9 cellular contexts compared by ENCODE assay signal in genomic region chr6:26268659-26269402, GRCh38.
DNase-seq lines count a peak whose midpoint lies in the region; ATAC-seq and TF ChIP-seq lines count a peak whose summit lies in the region.
"Had no signal": no experiment of that assay in that cellular context is flagged by ENCODE, and none has a peak within 500 bp of the region (broad histone marks: within the 10 kb centered on the region; RNA-seq: fewer than 3 reads in every experiment).

No MANE protein-coding gene starts in this region.

- TF ChIP-seq CTCF in cardiac fibroblast (IDR thresholded peaks at IDR 0.05; ENCODE audit: low read depth, low read length) (no peak), sigmoid colon (IDR thresholded peaks at IDR 0.05) (no peak)

- intact Hi-C loops in sigmoid colon (cut with DNase I), result no loop called here

- H3K9me3 ChIP-seq in sigmoid colon, result no peaks in the 10 kb centered on the region

- no peak for ATAC-seq in HG03342 (IDR thresholded peaks at IDR 0.05; ENCODE audit: unreplicated experiment)

- TF ChIP-seq EP300 in sigmoid colon (IDR thresholded peaks at IDR 0.05), result no peak

- no peaks in the 10 kb centered on the region for H3K36me3 ChIP-seq in sigmoid colon

- H3K27ac ChIP-seq in sigmoid colon, result no peak overlapping the region

- TF ChIP-seq POLR2A in sigmoid colon (IDR thresholded peaks at IDR 0.05), result no peak

- 82 to 83% methylated on average over 19 of the region's 19 CpGs for WGBS in sigmoid colon, 2 donors

- H3K4me3 ChIP-seq in cardiac fibroblast (replicated peaks in 1 of 2; ENCODE audit: low read depth in 2 of 2, low read length in 2 of 2) (no peak overlapping the region), sigmoid colon (no peak overlapping the region)

- peaks cover 10 to 45% (median 25%) of the 10 kb centered on the region in 3 donors for H3K27me3 ChIP-seq in sigmoid colon

- peak; percentile 26 for DNase-seq in activated T-cell treated with anti-CD3 and anti-CD28 coated beads for 48 hours (ENCODE audit: low read depth)
- DNase-seq in activated T-cell treated with anti-CD3 and anti-CD28 coated beads, Interleukin-2, amount 50 U/mL, for 1 hour, result no peak
- DNase-seq in NCI-H748 treated with DMSO at 0.1 percent for 48 hours (lab: John Stamatoyannopoulos, UW), result peak; percentile 61
- peak; percentile 41 to 66 for DNase-seq in cardiac fibroblast (ENCODE audit: low read depth in 2 of 2)
- DNase-seq in sigmoid colon, result peak; percentile 43
- no peak for DNase-seq in foreskin melanocyte
- DNase-seq in activated CD8-positive, alpha-beta memory T cell treated with anti-CD3 and anti-CD28 coated beads, Interleukin-2, amount 50 U/mL, for 4 hours, result no peak
- DNase-seq: activated B cell treated with CpG ODN at 0.5 μM for 24 hours had no signal

- H3K4me1 ChIP-seq in sigmoid colon, result peaks cover 0 to 25% (median 22%) of the 10 kb centered on the region in 4 donors

Comparison
In these comparisons a context has a peak if more than half of its experiments do, and no peak if none do; other contexts are left out.
1. DNase-seq: peak in activated T-cell treated with anti-CD3 and anti-CD28 coated beads for 48 hours (single experiment), NCI-H748 treated with DMSO at 0.1 percent for 48 hours (single experiment), cardiac fibroblast (2 of 2) and sigmoid colon (single experiment); none in activated T-cell treated with anti-CD3 and anti-CD28 coated beads, Interleukin-2, amount 50 U/mL, for 1 hour (single experiment), foreskin melanocyte (single experiment) and activated CD8-positive, alpha-beta memory T cell treated with anti-CD3 and anti-CD28 coated beads, Interleukin-2, amount 50 U/mL, for 4 hours (single experiment).